ENCODE assay signal across 10 cellular contexts in the genomic region with DNA sequence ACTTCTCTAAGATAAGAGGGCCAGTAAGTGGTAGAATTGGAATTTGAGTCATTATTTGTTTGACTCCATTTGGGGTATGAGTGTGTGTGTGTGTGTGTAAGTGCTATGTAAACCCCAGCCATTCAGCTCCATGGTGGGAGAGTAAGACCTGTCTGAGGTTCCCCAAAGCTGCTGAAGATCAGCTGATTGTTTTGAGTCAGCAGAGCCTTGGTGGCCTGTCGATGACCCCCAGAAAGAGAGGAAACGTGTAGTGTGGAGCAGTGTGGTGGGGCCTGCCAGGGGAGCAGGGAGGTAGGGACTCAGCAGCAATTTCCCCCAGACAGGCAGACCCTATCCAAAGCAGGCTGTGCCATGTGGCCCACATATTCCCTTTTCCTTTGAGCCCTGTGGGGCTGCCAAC. TPM values are rescaled to one million over a fixed set of nuclear protein-coding genes. Genes with fewer than 3 reads are reported as not detected.
DNase-seq lines count a peak whose midpoint lies in the region; ATAC-seq and TF ChIP-seq lines count a peak whose summit lies in the region.
"Had no signal": no experiment of that assay in that cellular context is flagged by ENCODE, and none has a peak within 500 bp of the region (broad histone marks: within the 10 kb centered on the region; RNA-seq: fewer than 3 reads in every experiment).

No MANE protein-coding gene starts in this region.

- H3K27ac Mint-ChIP-seq in chondrocyte (ENCODE audit: unreplicated experiment): peak overlapping the region; percentile 92
- H3K27ac Mint-ChIP-seq in naive thymus-derived CD4-positive, alpha-beta T cell: no peak overlapping the region
- H3K27ac Mint-ChIP-seq: activated CD4-positive, alpha-beta memory T cell treated with anti-CD3 and anti-CD28 coated beads, Interleukin-2, amount 10 ng/mL, durations not matched to agents 7 days and 5 days had no signal

- no peak overlapping the region for H3K27ac ChIP-seq in BLaER1
- H3K27ac ChIP-seq in naive thymus-derived CD4-positive, alpha-beta T cell (ENCODE audit: low read depth, low read length): no peak overlapping the region

- H4K20me1 ChIP-seq in BLaER1: peaks cover 97% of the 10 kb centered on the region

- peaks cover 41% of the 10 kb centered on the region for H3K4me1 ChIP-seq in BLaER1
- H3K4me1 ChIP-seq in naive thymus-derived CD4-positive, alpha-beta T cell (ENCODE audit: control insufficient read depth in 2 of 2, insufficient read depth in 2 of 2, low read length in 2 of 2): peaks cover 10 to 13% of the 10 kb centered on the region in 2 donors

- intact Hi-C loops in naive thymus-derived CD4-positive, alpha-beta T cell (cut with micrococcal nuclease): no loop called here

- peaks cover 10% of the 10 kb centered on the region for H3K36me3 Mint-ChIP-seq in chondrocyte (ENCODE audit: low read depth)
- H3K36me3 Mint-ChIP-seq in naive thymus-derived CD4-positive, alpha-beta T cell: peaks cover 0 to 19% (median 3%) of the 10 kb centered on the region in 5 donors

- no peak for DNase-seq in chondrocyte (ENCODE audit: low spot score)
- no peak for DNase-seq in naive thymus-derived CD4-positive, alpha-beta T cell
- DNase-seq in NCI-H2029 treated with DMSO at 0.1 percent for 48 hours (lab: John Stamatoyannopoulos, UW): no peak
- DNase-seq in iPS-NIHi7 (ENCODE audit: extremely low spot score): no peak
- DNase-seq: activated CD4-positive, alpha-beta memory T cell treated with anti-CD3 and anti-CD28 coated beads, Interleukin-2, amount 10 ng/mL, durations not matched to agents 7 days and 5 days; COR-L47 had no signal

- no peaks in the 10 kb centered on the region for H3K9me3 Mint-ChIP-seq in chondrocyte (ENCODE audit: low read depth)
- H3K9me3 Mint-ChIP-seq in naive thymus-derived CD4-positive, alpha-beta T cell: no peaks in the 10 kb centered on the region
- H3K9me3 Mint-ChIP-seq: activated CD4-positive, alpha-beta memory T cell treated with anti-CD3 and anti-CD28 coated beads, Interleukin-2, amount 10 ng/mL, durations not matched to agents 7 days and 5 days had no signal

- CTCF ChIA-PET in naive thymus-derived CD4-positive, alpha-beta T cell (lab: Charles Lee): interaction anchor here (0.7 kb wide), 1 partner anchor 250 kb away, joined by 4 read pairs; no protein-coding TSS in a partner anchor

- no peak overlapping the region for H3K4me2 ChIP-seq in BLaER1

- H3K4me1 Mint-ChIP-seq in chondrocyte (ENCODE audit: low read depth): peaks cover 46% of the 10 kb centered on the region
- H3K4me1 Mint-ChIP-seq in naive thymus-derived CD4-positive, alpha-beta T cell: peaks cover 31 to 44% (median 36%) of the 10 kb centered on the region in 7 donors

- H3K9ac ChIP-seq in BLaER1: peak overlapping the region; percentile 9; the same call in 1 of the 2 replicates

- POLR2A ChIA-PET in naive thymus-derived CD4-positive, alpha-beta T cell (lab: Charles Lee): interaction anchor here (0.7 kb wide), 1 partner anchor 591 kb away, joined by 3 read pairs; no protein-coding TSS in a partner anchor

- peaks cover 52% of the 10 kb centered on the region for H3K36me3 ChIP-seq in BLaER1
- peaks cover 0 to 25% (median 0%) of the 10 kb centered on the region in 3 experiments for H3K36me3 ChIP-seq in naive thymus-derived CD4-positive, alpha-beta T cell (ENCODE audit: control insufficient read depth in 2 of 3, insufficient read depth in 3 of 3, low read length in 3 of 3)

- H3K4me3 Mint-ChIP-seq in chondrocyte (ENCODE audit: unreplicated experiment): peak overlapping the region; percentile 1
- H3K4me3 Mint-ChIP-seq in naive thymus-derived CD4-positive, alpha-beta T cell: no peak overlapping the region
- H3K4me3 Mint-ChIP-seq: activated CD4-positive, alpha-beta memory T cell treated with anti-CD3 and anti-CD28 coated beads, Interleukin-2, amount 10 ng/mL, durations not matched to agents 7 days and 5 days had no signal

- H3K27me3 ChIP-seq in BLaER1: no peaks in the 10 kb centered on the region
- no peaks in the 10 kb centered on the region for H3K27me3 ChIP-seq in naive thymus-derived CD4-positive, alpha-beta T cell (ENCODE audit: control insufficient read depth in 2 of 2, insufficient read depth in 2 of 2, low read length in 2 of 2)

- H3K9me3 ChIP-seq in BLaER1: no peaks in the 10 kb centered on the region
- no peaks in the 10 kb centered on the region for H3K9me3 ChIP-seq in naive thymus-derived CD4-positive, alpha-beta T cell (ENCODE audit: control insufficient read depth in 2 of 3, low read length in 3 of 3)

- no peak for TF ChIP-seq CTCF in chondrocyte (IDR thresholded peaks at IDR 0.05)

- H3K27me3 Mint-ChIP-seq in chondrocyte (ENCODE audit: low read depth): no peaks in the 10 kb centered on the region
- H3K27me3 Mint-ChIP-seq in naive thymus-derived CD4-positive, alpha-beta T cell: no peaks in the 10 kb centered on the region
- H3K27me3 Mint-ChIP-seq: activated CD4-positive, alpha-beta memory T cell treated with anti-CD3 and anti-CD28 coated beads, Interleukin-2, amount 10 ng/mL, durations not matched to agents 7 days and 5 days had no signal

- ATAC-seq in HG02759 (IDR thresholded peaks at IDR 0.05; ENCODE audit: unreplicated experiment) (peak; percentile 54), GM19397 (IDR thresholded peaks at IDR 0.05; ENCODE audit: unreplicated experiment) (no peak), HG03280 (IDR thresholded peaks at IDR 0.05; ENCODE audit: unreplicated experiment) (no peak)
- ATAC-seq in naive thymus-derived CD4-positive, alpha-beta T cell: peak; percentile 15

- no peak overlapping the region for H3K4me3 ChIP-seq in BLaER1
- H3K4me3 ChIP-seq in naive thymus-derived CD4-positive, alpha-beta T cell (ENCODE audit: low read length): no peak overlapping the region

RNA-seq across cellular contexts. Expression of a gene that starts 5.3 kb away (rescaled TPM):
- total RNA-seq in chondrocyte: 88.1 to 113 TPM (median 102 TPM) in 3 replicates
- total RNA-seq in naive thymus-derived CD4-positive, alpha-beta T cell: 10 to 100 TPM; 32.0 to 45.3 (median 39.4) TPM
- 1 to 10 TPM; 3.1 to 7.7 TPM for polyA plus RNA-seq in naive thymus-derived CD4-positive, alpha-beta T cell

RNA-seq across cellular contexts. Expression of a gene that starts 14.2 kb away (rescaled TPM):
- 455 to 492 TPM (median 488 TPM) in 3 replicates for total RNA-seq in chondrocyte
- 100 to 1,000 TPM; 111 to 217 (median 185) TPM for total RNA-seq in naive thymus-derived CD4-positive, alpha-beta T cell
- polyA plus RNA-seq in naive thymus-derived CD4-positive, alpha-beta T cell: 100 to 1,000 TPM; 217 to 261 TPM

RNA-seq across cellular contexts. Expression of a gene that starts 25.3 kb away (rescaled TPM):
- total RNA-seq in chondrocyte: 24.0 to 31.8 TPM (median 26.1 TPM) in 3 replicates
- 10 to 100 TPM; 47.2 to 87.2 (median 67.7) TPM for total RNA-seq in naive thymus-derived CD4-positive, alpha-beta T cell
- 10 to 100 TPM; 59.7 to 74.8 TPM for polyA plus RNA-seq in naive thymus-derived CD4-positive, alpha-beta T cell

RNA-seq across cellular contexts. Expression of a gene that starts 25.5 kb away (rescaled TPM):
- total RNA-seq in chondrocyte: 52.8 to 68.9 TPM (median 53.8 TPM) in 3 replicates
- total RNA-seq in naive thymus-derived CD4-positive, alpha-beta T cell: 100 to 1,000 TPM in 4 of 5 experiments, 10 to 100 TPM in 1; 79.3 to 153 (median 117) TPM
- polyA plus RNA-seq in naive thymus-derived CD4-positive, alpha-beta T cell: 10 to 100 TPM; 47.0 to 73.5 TPM

Comparison
In these comparisons a context has a peak if more than half of its experiments do, and no peak if none do; other contexts are left out.
1. ATAC-seq: peak in HG02759 (single experiment) and naive thymus-derived CD4-positive, alpha-beta T cell (single experiment); none in GM19397 (single experiment) and HG03280 (single experiment).